Comparison of ENCODE assay signal across 7 cellular contexts in genomic region chr1:114669562-114670082, GRCh38. TPM values are rescaled to one million over a fixed set of nuclear protein-coding genes. Genes with fewer than 3 reads are reported as not detected.
A peak's percentile ranks its signal among the peaks of the same experiment; 100 is the strongest.
DNase-seq lines count a peak whose midpoint lies in the region; ATAC-seq and TF ChIP-seq lines count a peak whose summit lies in the region.

Gene DENND2C (minus strand): TSS chr1:114670049. CDS start chr1:114625984, 44,065 bp downstream.

- TF ChIP-seq CTCF in choroid plexus epithelial cell (conservative IDR thresholded peaks at IDR 0.05; ENCODE audit: low read depth, low read length) (no peak), mesothelial cell of epicardium (IDR thresholded peaks at IDR 0.05; ENCODE audit: unreplicated experiment) (no peak)

- intact Hi-C loops in aorta (cut with DNase I): loop anchor here (2.0 to 10.0 kb wide), 4 partner anchors 48 to 325 kb away; partner anchors contain the start of genes BCAS2 (in 1 of the 2), NRAS (in 1 of the 2) and TRIM33 (in 1 of the 2)

- H3K4me1 ChIP-seq in aorta (ENCODE audit: control insufficient read depth in 1 of 2, insufficient read depth in 2 of 2, low read length in 2 of 2): no peaks in the 10 kb centered on the region

- H3K9me3 Mint-ChIP-seq in mesothelial cell of epicardium: no peaks in the 10 kb centered on the region

- TF ChIP-seq POLR2A in GM18505 (IDR thresholded peaks at IDR 0.05; ENCODE audit: borderline replicate concordance, extremely low read depth, insufficient read depth, insufficient read length): no peak

- peaks cover 7% of the 10 kb centered on the region for H3K4me1 Mint-ChIP-seq in mesothelial cell of epicardium

- no peaks in the 10 kb centered on the region for H3K27me3 ChIP-seq in aorta (ENCODE audit: control insufficient read depth in 1 of 2, insufficient read depth in 2 of 2, low read length in 1 of 2)

- DNase-seq in Jurkat, Clone E6-1 (ENCODE audit: low read depth, low spot score): no peak
- DNase-seq in choroid plexus epithelial cell (ENCODE audit: low read depth): no peak
- no peak for DNase-seq in mesothelial cell of epicardium (ENCODE audit: low spot score in 2 of 2, unreplicated experiment in 2 of 2)
- DNase-seq in aorta: no peak
- no peak for DNase-seq in ecto neural progenitor cell (ENCODE audit: low spot score)

- H3K36me3 ChIP-seq in aorta (ENCODE audit: control insufficient read depth in 1 of 2, insufficient read depth in 2 of 2, low read length in 1 of 2): no peaks in the 10 kb centered on the region

- H3K27ac ChIP-seq in aorta (ENCODE audit: low read depth in 1 of 2, low read length in 2 of 2): peak within 1 kb of the TSS in 1 of 2 donors; percentile 46

- no peaks in the 10 kb centered on the region for H3K9me3 ChIP-seq in aorta (ENCODE audit: control insufficient read depth, low read length)

- peak; percentile 55 for ATAC-seq in GM18505 (IDR thresholded peaks at IDR 0.05; ENCODE audit: unreplicated experiment)
- ATAC-seq in GM21786 (IDR thresholded peaks at IDR 0.05; ENCODE audit: unreplicated experiment): peak; percentile 56
- peak; percentile 79 for ATAC-seq in aorta (ENCODE audit: low FRiP score)

- peak within 1 kb of the TSS; percentile 48 for H3K4me3 ChIP-seq in Jurkat, Clone E6-1 (ENCODE audit: low read length)
- H3K4me3 ChIP-seq in choroid plexus epithelial cell (ENCODE audit: low read depth, low read length) (peak within 1 kb of the TSS; percentile 79), aorta (ENCODE audit: low read length in 2 of 2) (peak within 1 kb of the TSS; percentile 65 to 97)

- peak within 1 kb of the TSS; percentile 87 for H3K4me3 Mint-ChIP-seq in mesothelial cell of epicardium

- H3K36me3 Mint-ChIP-seq in mesothelial cell of epicardium: no peaks in the 10 kb centered on the region

- H3K27me3 Mint-ChIP-seq in mesothelial cell of epicardium (ENCODE audit: low read depth): peaks cover 40% of the 10 kb centered on the region

- H3K27ac Mint-ChIP-seq in mesothelial cell of epicardium: peak within 1 kb of the TSS; percentile 79

- WGBS in aorta, 2 donors: 0% methylated on average over 48 to 50 of the region's 50 CpGs

RNA-seq across cellular contexts. Expression of gene DENND2C, which starts in this region (rescaled TPM):
- polyA plus RNA-seq in Jurkat, Clone E6-1 (2012; ENCODE audit: insufficient read depth, insufficient read length): not detected
- total RNA-seq in mesothelial cell of epicardium: 2.2 to 2.4 TPM (median 2.3 TPM) in 3 replicates
- 1 to 10 TPM; 3.6 to 5.9 TPM for total RNA-seq in aorta
- 1 to 10 TPM in 1 of 2 donors, under 1 TPM in 1; 0.25 to 1.9 TPM for polyA plus RNA-seq in aorta
